ENCODE assay signal across 8 cellular contexts in the genomic region with DNA sequence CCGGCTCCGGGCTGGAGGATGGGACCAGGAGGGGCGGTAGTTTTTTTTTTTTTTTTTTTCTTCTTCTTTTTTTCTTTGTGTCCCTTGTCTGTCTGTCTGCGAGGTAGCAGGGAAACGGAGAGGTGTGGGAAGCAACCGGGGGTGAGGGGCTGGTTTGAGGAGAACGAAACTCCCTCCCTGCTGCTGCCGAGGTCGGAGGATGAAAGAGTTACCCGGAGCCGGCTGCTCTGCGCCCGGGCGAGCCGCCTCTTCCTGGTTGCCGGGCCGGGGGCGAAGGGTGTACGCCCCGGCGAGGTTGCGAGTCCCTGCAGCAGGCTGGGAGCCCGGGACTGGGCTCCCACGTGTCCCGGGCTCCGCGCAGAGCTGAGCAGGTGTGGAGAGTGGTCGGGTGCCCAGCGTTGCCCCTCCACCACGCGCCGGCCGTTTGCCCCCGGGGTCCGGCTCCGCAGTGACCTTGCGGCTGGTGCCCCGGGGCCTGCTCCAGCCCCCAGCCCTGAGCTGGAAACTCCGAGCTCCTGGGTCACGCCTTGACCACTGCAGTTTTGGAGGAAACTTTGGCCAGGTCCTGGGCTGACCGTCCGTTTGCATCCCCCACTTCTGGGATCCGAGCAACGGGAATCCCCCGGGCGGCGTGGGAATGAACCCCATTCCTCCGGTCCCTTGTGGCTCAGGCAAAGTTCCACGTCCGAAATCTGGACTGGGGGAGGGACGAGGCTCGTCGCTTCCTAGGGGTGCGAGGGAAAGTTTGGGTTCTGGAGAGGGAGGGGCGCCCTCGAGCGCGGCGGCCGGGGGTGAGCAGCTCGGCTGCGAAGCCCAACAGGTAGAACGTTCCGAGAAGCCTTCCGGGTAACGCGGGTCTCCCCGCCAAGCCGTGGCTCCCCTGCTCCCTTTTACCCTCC. TPM values are rescaled to one million over a fixed set of nuclear protein-coding genes. Genes with fewer than 3 reads are reported as not detected.
DNase-seq lines count a peak whose midpoint lies in the region; ATAC-seq and TF ChIP-seq lines count a peak whose summit lies in the region.

No MANE protein-coding gene starts in this region.

- no peak overlapping the region for H3K27ac ChIP-seq in SJSA1
- H3K27ac ChIP-seq in right atrium auricular region, result peak overlapping the region; percentile 90 to 92
- H3K27ac ChIP-seq in gastrocnemius medialis, result peak overlapping the region in 3 of 4 donors; percentile 52 to 58 (median 55)

- H3K27ac Mint-ChIP-seq in activated naive CD8-positive, alpha-beta T cell treated with anti-CD3 and anti-CD28 coated beads, Interleukin-2, amount 50 U/mL, for 24 hours, result peak overlapping the region; percentile 92

- peak; percentile 52 for DNase-seq in NCI-H748 (lab: John Stamatoyannopoulos, UW; ENCODE audit: unreplicated experiment)
- DNase-seq in NCI-H748 treated with DMSO at 0.1 percent for 48 hours (lab: John Stamatoyannopoulos, UW), result no peak
- DNase-seq in SJSA1 (ENCODE audit: low read depth in 1 of 2, low spot score in 2 of 2), result no peak
- DNase-seq in activated naive CD8-positive, alpha-beta T cell treated with anti-CD3 and anti-CD28 coated beads, Interleukin-2, amount 50 U/mL, for 24 hours, result peak; percentile 56
- no peak for DNase-seq in right atrium auricular region (ENCODE audit: low spot score)
- DNase-seq in gastrocnemius medialis, result no peak
- no peak for DNase-seq in SKM-1 treated with dmso at 0.1 percent for 144 hours (lab: John Stamatoyannopoulos, UW; ENCODE audit: unreplicated experiment)

- peaks cover 1% of the 10 kb centered on the region for H3K36me3 Mint-ChIP-seq in activated naive CD8-positive, alpha-beta T cell treated with anti-CD3 and anti-CD28 coated beads, Interleukin-2, amount 50 U/mL, for 24 hours (ENCODE audit: low read depth)

- H3K9me3 Mint-ChIP-seq in activated naive CD8-positive, alpha-beta T cell treated with anti-CD3 and anti-CD28 coated beads, Interleukin-2, amount 50 U/mL, for 24 hours, result no peaks in the 10 kb centered on the region

- intact Hi-C loops in gastrocnemius medialis (cut with DNase I; ENCODE audit: low total_unique reads), result no loop called here

- H3K27me3 ChIP-seq in SJSA1 (replicated peaks) (peaks cover 25% of the 10 kb centered on the region), right atrium auricular region (no peaks in the 10 kb centered on the region), gastrocnemius medialis (peaks cover 10 to 30% (median 19%) of the 10 kb centered on the region in 3 donors)

- H3K36me3 ChIP-seq in SJSA1, result no peaks in the 10 kb centered on the region
- no peaks in the 10 kb centered on the region for H3K36me3 ChIP-seq in right atrium auricular region
- no peaks in the 10 kb centered on the region for H3K36me3 ChIP-seq in gastrocnemius medialis

- TF ChIP-seq CTCF in right atrium auricular region (IDR thresholded peaks at IDR 0.05) (no peak), gastrocnemius medialis (IDR thresholded peaks at IDR 0.05 in 4 of 5, conservative IDR thresholded peaks at IDR 0.05 in 1 of 5) (no peak)

- in situ Hi-C loops in gastrocnemius medialis (cut with MboI; ENCODE audit: low sequenced_read_pairs in 4 of 4), result no loop called here

- peak overlapping the region; percentile 95 for H3K4me3 Mint-ChIP-seq in activated naive CD8-positive, alpha-beta T cell treated with anti-CD3 and anti-CD28 coated beads, Interleukin-2, amount 50 U/mL, for 24 hours

- H3K9me3 ChIP-seq in SJSA1 (replicated peaks) (no peaks in the 10 kb centered on the region; the same call in 1 of the 2 replicates), right atrium auricular region (no peaks in the 10 kb centered on the region), gastrocnemius medialis (no peaks in the 10 kb centered on the region)

- H3K4me1 ChIP-seq in SJSA1 (replicated peaks) (peaks cover 24% of the 10 kb centered on the region), right atrium auricular region (peaks cover 0 to 38% of the 10 kb centered on the region in 2 donors), gastrocnemius medialis (peaks cover 13 to 16% of the 10 kb centered on the region in 2 donors)

- peaks cover 57% of the 10 kb centered on the region for H3K4me1 Mint-ChIP-seq in activated naive CD8-positive, alpha-beta T cell treated with anti-CD3 and anti-CD28 coated beads, Interleukin-2, amount 50 U/mL, for 24 hours

- peak; percentile 8 for ATAC-seq in activated naive CD8-positive, alpha-beta T cell treated with anti-CD3 and anti-CD28 coated beads, Interleukin-2, amount 50 U/mL, for 24 hours
- ATAC-seq in gastrocnemius medialis (no peak), GM18502 (IDR thresholded peaks at IDR 0.05; ENCODE audit: poor library complexity, unreplicated experiment) (no peak)

- TF ChIP-seq POLR2A in gastrocnemius medialis (IDR thresholded peaks at IDR 0.05), result no peak

- peaks cover 4% of the 10 kb centered on the region for H3K27me3 Mint-ChIP-seq in activated naive CD8-positive, alpha-beta T cell treated with anti-CD3 and anti-CD28 coated beads, Interleukin-2, amount 50 U/mL, for 24 hours

- peak overlapping the region; percentile 49 for H3K4me3 ChIP-seq in SJSA1
- peak overlapping the region; percentile 91 to 94 for H3K4me3 ChIP-seq in right atrium auricular region
- peak overlapping the region; percentile 50 to 79 (median 68) for H3K4me3 ChIP-seq in gastrocnemius medialis

RNA-seq across cellular contexts. Expression of a gene that starts 1.2 kb away (rescaled TPM):
- 0.41 and 0.71 TPM in 2 replicates for total RNA-seq in SJSA1 (2014; rRNA removed; shearing (Covaris generic))
- 10 to 100 TPM in 1 of 2 donors, 1 to 10 TPM in 1; 7.8 to 11.9 TPM for total RNA-seq in right atrium auricular region
- total RNA-seq in gastrocnemius medialis, result 1 to 10 TPM in 3 of 4 donors, under 1 TPM in 1; 0.17 to 2.1 (median 1.4) TPM

Comparison
In these comparisons a context has a peak if more than half of its experiments do, and no peak if none do; other contexts are left out.
1. DNase-seq: peak in NCI-H748 (single experiment) and activated naive CD8-positive, alpha-beta T cell treated with anti-CD3 and anti-CD28 coated beads, Interleukin-2, amount 50 U/mL, for 24 hours (single experiment); none in NCI-H748 treated with DMSO at 0.1 percent for 48 hours (single experiment), SJSA1 (0 of 2), right atrium auricular region (single experiment), gastrocnemius medialis (0 of 2) and SKM-1 treated with dmso at 0.1 percent for 144 hours (single experiment).
2. Peak in every context shown above with its lines, with median percentiles within 50 percentile points of each other: H3K4me3 ChIP-seq.